7 cellular contexts compared by ENCODE assay signal in the genomic region with DNA sequence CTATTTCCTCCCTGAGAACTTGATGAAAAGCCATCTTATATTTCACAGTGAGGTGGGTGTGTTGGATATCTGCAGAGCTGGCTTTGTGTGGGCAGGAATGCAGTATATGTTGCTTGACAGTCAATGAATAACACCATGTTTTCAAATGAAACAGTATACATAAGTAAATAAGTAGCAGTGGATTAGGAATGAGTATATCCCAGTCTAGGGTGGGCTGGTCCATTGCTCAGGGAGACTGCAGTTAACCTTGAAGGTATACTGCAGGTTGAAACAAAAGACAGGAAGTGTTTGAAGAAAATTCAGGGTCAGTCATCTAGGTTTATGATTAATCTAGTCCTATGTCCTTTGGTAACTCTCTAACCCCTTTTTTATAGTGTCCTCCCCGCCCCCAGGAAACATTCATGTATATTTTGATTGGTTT. TPM values are rescaled to one million over a fixed set of nuclear protein-coding genes. Genes with fewer than 3 reads are reported as not detected.
A peak's percentile ranks its signal among the peaks of the same experiment; 100 is the strongest.
DNase-seq lines count a peak whose midpoint lies in the region; ATAC-seq and TF ChIP-seq lines count a peak whose summit lies in the region.

No MANE protein-coding gene starts in this region.

- H3K36me3 Mint-ChIP-seq in GM23338 (ENCODE audit: low read depth) (no peaks in the 10 kb centered on the region), T-cell (no peaks in the 10 kb centered on the region)

- CTCF ChIA-PET in T-cell (lab: Charles Lee): interaction anchor here in 1 of 2 donors (0.7 kb wide), 1 partner anchor 675 kb away, joined by 4 read pairs; the partner anchor contains the start of gene LRIG2

- H3K27ac Mint-ChIP-seq in GM23338: peak overlapping the region; percentile 99
- H3K27ac Mint-ChIP-seq in T-cell: no peak overlapping the region

- H3K27me3 Mint-ChIP-seq in GM23338 (ENCODE audit: insufficient read depth, low read depth, poor library complexity) (peaks cover 2% of the 10 kb centered on the region), T-cell (peaks cover 13 to 14% of the 10 kb centered on the region in 2 donors)

- H3K9me2 ChIP-seq in GM23338 (ENCODE audit: insufficient read depth) (no peaks in the 10 kb centered on the region), hepatocyte (replicated peaks; ENCODE audit: insufficient read depth) (no peaks in the 10 kb centered on the region)

- H3K4me1 ChIP-seq in GM23338 (ENCODE audit: insufficient read depth) (peaks cover 36% of the 10 kb centered on the region), hepatocyte (ENCODE audit: insufficient read depth) (peaks cover 19% of the 10 kb centered on the region), smooth muscle cell (ENCODE audit: low read depth) (peaks cover 30% of the 10 kb centered on the region)

- H3K36me3 ChIP-seq in GM23338 (ENCODE audit: insufficient read depth) (no peaks in the 10 kb centered on the region), hepatocyte (replicated peaks; ENCODE audit: insufficient read depth, low read depth) (no peaks in the 10 kb centered on the region), smooth muscle cell (ENCODE audit: low read depth) (no peaks in the 10 kb centered on the region)

- WGBS in hepatocyte (ENCODE audit: low lambda C conversion rate, missing lambda C conversion rate): 56% methylated on average over 1 of the region's 1 CpG
- 77% methylated on average over 1 of the region's 1 CpG for WGBS in smooth muscle cell (ENCODE audit: low lambda C conversion rate)

- no peak for DNase-seq in GM23338 (ENCODE audit: low spot score)
- DNase-seq in T-cell: no peak
- DNase-seq in hepatocyte (ENCODE audit: low spot score): no peak
- no peak for DNase-seq in smooth muscle cell (lab: John Stamatoyannopoulos, UW; ENCODE audit: unreplicated experiment)
- DNase-seq in islet precursor cell: no peak
- no peak for DNase-seq in HCEC 1CT
- DNase-seq in NCI-H446 (lab: John Stamatoyannopoulos, UW): no peak

- H3K4me1 Mint-ChIP-seq in GM23338 (peaks cover 48% of the 10 kb centered on the region), T-cell (peaks cover 16 to 22% (median 19%) of the 10 kb centered on the region in 3 donors)

- H3K27ac ChIP-seq in GM23338 (ENCODE audit: low read depth) (peak overlapping the region; percentile 92), hepatocyte (peak overlapping the region; percentile 97), smooth muscle cell (ENCODE audit: low read depth) (peak overlapping the region; percentile 97)

- ATAC-seq in GM23338 (no peak), T-cell (replicated peaks in 1 of 4) (no peak)

- no peak for TF ChIP-seq CTCF in GM23338 (conservative IDR thresholded peaks at IDR 0.05; ENCODE audit: low read depth in 2 of 2)
- no peak for TF ChIP-seq CTCF in hepatocyte (IDR thresholded peaks at IDR 0.05; ENCODE audit: poor library complexity)
- no peak for TF ChIP-seq CTCF in smooth muscle cell (IDR thresholded peaks at IDR 0.05; ENCODE audit: borderline replicate concordance, insufficient read depth, poor library complexity, severe bottlenecking)

- H2AFZ ChIP-seq in GM23338: no peak overlapping the region
- H2AFZ ChIP-seq in hepatocyte: no peak overlapping the region
- H2AFZ ChIP-seq in smooth muscle cell (ENCODE audit: low read depth): no peak overlapping the region

- H3F3A ChIP-seq in GM23338 (replicated peaks; ENCODE audit: low read depth): no peaks in the 10 kb centered on the region
- peaks cover 21% of the 10 kb centered on the region for H3F3A ChIP-seq in smooth muscle cell (ENCODE audit: low read depth)

- H3K4me2 ChIP-seq in GM23338 (peak overlapping the region; percentile 87), hepatocyte (peak overlapping the region; percentile 88), smooth muscle cell (peak overlapping the region; percentile 94)

- peak overlapping the region; percentile 89 for H3K9ac ChIP-seq in smooth muscle cell (ENCODE audit: low read depth)

- H3K27me3 ChIP-seq in GM23338 (ENCODE audit: insufficient read depth) (no peaks in the 10 kb centered on the region), hepatocyte (no peaks in the 10 kb centered on the region), smooth muscle cell (ENCODE audit: low read depth) (no peaks in the 10 kb centered on the region)

- H4K20me1 ChIP-seq in GM23338 (replicated peaks; ENCODE audit: insufficient read depth) (peaks cover 24% of the 10 kb centered on the region), hepatocyte (ENCODE audit: insufficient read depth, poor library complexity, severe bottlenecking) (peaks cover 36% of the 10 kb centered on the region), smooth muscle cell (ENCODE audit: low read depth) (peaks cover 55% of the 10 kb centered on the region)

- H3K4me3 ChIP-seq in GM23338 (peak overlapping the region; percentile 94), hepatocyte (peak overlapping the region; percentile 89), smooth muscle cell (peak overlapping the region; percentile 92)

- H3K9me3 Mint-ChIP-seq in GM23338 (no peaks in the 10 kb centered on the region), T-cell (no peaks in the 10 kb centered on the region)

- H3K9me3 ChIP-seq in hepatocyte (ENCODE audit: low read depth) (no peaks in the 10 kb centered on the region), smooth muscle cell (replicated peaks; ENCODE audit: low read depth) (no peaks in the 10 kb centered on the region)

- peak overlapping the region; percentile 98 for H3K4me3 Mint-ChIP-seq in GM23338
- H3K4me3 Mint-ChIP-seq in T-cell: peak overlapping the region; percentile 90 to 91 (median 90)

- H3K79me2 ChIP-seq in GM23338 (replicated peaks; ENCODE audit: insufficient read depth) (peaks cover 58% of the 10 kb centered on the region), hepatocyte (peaks cover 58% of the 10 kb centered on the region), smooth muscle cell (ENCODE audit: low read depth) (peaks cover 60% of the 10 kb centered on the region)

- POLR2A ChIA-PET in T-cell (lab: Charles Lee): interaction anchor here in 1 of 2 donors (1.3 kb wide), 1 partner anchor 221 kb away, joined by 3 read pairs; no protein-coding TSS in a partner anchor

TF ChIP-seq in GM23338, 12 proteins besides CTCF, POLR2A, EP300 and RAD21 (continues in another document):
- TF ChIP-seq EZH2phosphoT487 (IDR thresholded peaks at IDR 0.05; ENCODE audit: unreplicated experiment) (no peak), ETS1 (IDR thresholded peaks at IDR 0.05) (no peak), EZH2 (IDR thresholded peaks at IDR 0.05; ENCODE audit: low read depth, unreplicated experiment) (no peak), NANOG (IDR thresholded peaks at IDR 0.05; ENCODE audit: borderline replicate concordance) (no peak), JUNB (IDR thresholded peaks at IDR 0.05; ENCODE audit: unreplicated experiment) (no peak), ZNF331 (CRISPR knock-in tag; IDR thresholded peaks at IDR 0.05; ENCODE audit: low read depth) (no peak), STAT1 (IDR thresholded peaks at IDR 0.05; ENCODE audit: unreplicated experiment) (no peak), CREB1 (CRISPR knock-in tag; IDR thresholded peaks at IDR 0.05; ENCODE audit: low read depth) (no peak), POLR2AphosphoS5 (IDR thresholded peaks at IDR 0.05; ENCODE audit: low read depth) (no peak), REST (IDR thresholded peaks at IDR 0.05; ENCODE audit: unreplicated experiment) (no peak)

RNA-seq across cellular contexts. Expression of gene CTTNBP2NL, which starts 1.0 kb away (rescaled TPM):
- total RNA-seq in GM23338 (2014; rRNA removed; shearing (Covaris generic)): 13.3 and 18.5 TPM in 2 replicates
- polyA plus RNA-seq in GM23338 (2016; fragmentation: Nextera tagmentation; extraction: Ambion mirVana): 28.9 and 31.0 TPM in 2 replicates
- total RNA-seq in T-cell: 1 to 10 TPM in 1 of 5 donors, under 1 TPM in 4; 0.37 to 1.1 (median 0.51) TPM
- 16.4 and 18.1 TPM in 2 replicates for total RNA-seq in hepatocyte
- polyA plus RNA-seq in hepatocyte: 10.2 and 11.4 TPM in 2 replicates
- total RNA-seq in smooth muscle cell: 19.7 and 22.0 TPM in 2 replicates
- polyA plus RNA-seq in smooth muscle cell: 10.4 and 24.5 TPM in 2 replicates
